24 cellular contexts compared by ENCODE assay signal in the genomic region with DNA sequence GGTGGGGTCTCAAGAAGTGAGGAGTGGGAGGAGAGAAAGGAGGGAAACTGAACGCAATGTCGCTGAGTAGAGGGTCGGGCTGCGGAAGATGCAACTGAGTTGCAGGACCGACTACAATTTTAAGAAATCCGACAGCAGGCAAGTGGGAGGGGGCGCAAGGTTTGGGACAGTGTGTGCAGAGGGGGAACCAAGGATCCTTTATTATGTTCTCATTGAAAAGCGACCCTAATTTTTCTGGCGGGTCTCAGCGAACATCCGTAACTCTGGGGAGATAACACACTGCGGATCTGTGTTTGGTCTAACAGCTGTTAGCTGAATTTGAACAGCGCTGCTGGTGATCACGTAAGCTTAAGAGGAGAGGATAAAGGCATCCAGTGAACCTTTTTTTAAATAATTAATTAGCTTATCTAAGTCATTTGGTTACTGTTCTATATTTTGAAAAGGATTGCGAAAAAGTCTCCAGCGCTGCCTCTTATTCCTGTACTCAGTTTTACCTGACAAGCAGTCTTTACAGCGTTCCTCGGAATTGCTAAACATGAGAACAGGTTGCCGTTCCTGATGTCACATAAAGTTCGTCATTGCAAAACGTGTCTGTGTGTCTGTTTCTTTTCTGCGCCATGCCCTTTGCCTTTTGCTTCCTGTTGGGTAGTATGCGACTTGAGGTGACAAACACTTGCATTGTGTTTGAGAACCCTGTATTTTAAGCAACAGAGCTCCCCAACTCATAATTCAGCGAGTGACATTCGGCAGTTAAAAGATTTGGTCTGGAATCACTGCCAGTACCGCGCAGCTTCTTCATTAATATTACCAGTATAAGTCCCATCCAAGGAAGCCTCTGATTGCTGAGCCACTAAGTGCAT. TPM values are rescaled to one million over a fixed set of nuclear protein-coding genes. Genes with fewer than 3 reads are reported as not detected.
A peak's percentile ranks its signal among the peaks of the same experiment; 100 is the strongest.
DNase-seq lines count a peak whose midpoint lies in the region; ATAC-seq and TF ChIP-seq lines count a peak whose summit lies in the region.
"Had no signal": no experiment of that assay in that cellular context is flagged by ENCODE, and none has a peak within 500 bp of the region (broad histone marks: within the 10 kb centered on the region; RNA-seq: fewer than 3 reads in every experiment).

No MANE protein-coding gene starts in this region.

- H3K4me3 Mint-ChIP-seq in endothelial cell (ENCODE audit: unreplicated experiment) (peak overlapping the region; percentile 92), nephron (peak overlapping the region; percentile 73 to 86 (median 79))
- H3K4me3 Mint-ChIP-seq: activated naive CD4-positive, alpha-beta T cell treated with anti-CD3 and anti-CD28 coated beads, Interleukin-2, amount 10 ng/mL, durations not matched to agents 7 days and 5 days; naive thymus-derived CD4-positive, alpha-beta T cell; stimulated activated effector memory CD8-positive, alpha-beta T cell treated with anti-CD3 and anti-CD28 coated beads, Interleukin-12 subunit alpha, Interleukin-12 subunit beta, amount 100 ng/mL, for 72 hours had no signal

- no peak for DNase-seq in right cardiac atrium
- no peak for DNase-seq in Right ventricle myocardium inferior (ENCODE audit: missing footprints)
- DNase-seq in endothelial cell (ENCODE audit: low spot score), result no peak
- no peak for DNase-seq in vagina (ENCODE audit: extremely low spot score in 2 of 2)
- no peak for DNase-seq in right lobe of liver
- no peak for DNase-seq in Peyer's patch
- no peak for DNase-seq in NAMALWA (ENCODE audit: low spot score)
- DNase-seq: activated CD4-positive, alpha-beta T cell treated with anti-CD3 and anti-CD28 coated beads, Interleukin-2, amount 50 U/mL, for 48 hours; activated naive CD4-positive, alpha-beta T cell treated with anti-CD3 and anti-CD28 coated beads, Interleukin-2, amount 10 ng/mL, durations not matched to agents 7 days and 5 days; activated T-cell treated with anti-CD3 and anti-CD28 coated beads, Interleukin-2, amount 50 U/mL, for 1 hour; body of pancreas; dermis blood vessel endothelial cell; DMS153; naive thymus-derived CD4-positive, alpha-beta T cell; NCI-H187 treated with DMSO at 0.1 percent for 48 hours; NCI-H345; psoas muscle had no signal

- H3K9me3 Mint-ChIP-seq in endothelial cell (ENCODE audit: unreplicated experiment) (no peaks in the 10 kb centered on the region), nephron (peaks cover 4% of the 10 kb centered on the region)

- H3K4me1 ChIP-seq in right cardiac atrium (ENCODE audit: control insufficient read depth, insufficient read depth, low read length) (peaks cover 2% of the 10 kb centered on the region), vagina (peaks cover 10% of the 10 kb centered on the region), right lobe of liver (no peaks in the 10 kb centered on the region), Peyer's patch (no peaks in the 10 kb centered on the region)
- H3K4me1 ChIP-seq: A549, body of pancreas, psoas muscle had no signal

- H3K27me3 Mint-ChIP-seq in endothelial cell (ENCODE audit: unreplicated experiment), result peaks cover 9% of the 10 kb centered on the region
- H3K27me3 Mint-ChIP-seq in nephron (ENCODE audit: low read depth), result peaks cover 97% of the 10 kb centered on the region

- H3K36me3 Mint-ChIP-seq in endothelial cell (ENCODE audit: low read depth, unreplicated experiment) (no peaks in the 10 kb centered on the region), nephron (ENCODE audit: low read depth) (no peaks in the 10 kb centered on the region)
- H3K36me3 Mint-ChIP-seq: stimulated activated effector memory CD8-positive, alpha-beta T cell treated with anti-CD3 and anti-CD28 coated beads, Interleukin-12 subunit alpha, Interleukin-12 subunit beta, amount 100 ng/mL, for 72 hours had no signal

- H3K9me3 ChIP-seq in right cardiac atrium (ENCODE audit: control insufficient read depth, low read length) (no peaks in the 10 kb centered on the region), vagina (no peaks in the 10 kb centered on the region), right lobe of liver (no peaks in the 10 kb centered on the region), Peyer's patch (no peaks in the 10 kb centered on the region)
- H3K9me3 ChIP-seq: A549, body of pancreas, psoas muscle, tibial nerve had no signal

- intact Hi-C loops in right cardiac atrium (cut with DNase I) (no loop called here), Right ventricle myocardium inferior (cut with DNase I) (no loop called here), vagina (cut with DNase I) (no loop called here), right lobe of liver (cut with DNase I) (no loop called here)

- TF ChIP-seq POLR2A in vagina (IDR thresholded peaks at IDR 0.05), result no peak
- TF ChIP-seq POLR2A in right lobe of liver (IDR thresholded peaks at IDR 0.05), result no peak
- TF ChIP-seq POLR2A in Peyer's patch (IDR thresholded peaks at IDR 0.05), result no peak

- H3K4me1 Mint-ChIP-seq in endothelial cell (ENCODE audit: unreplicated experiment), result peaks cover 4% of the 10 kb centered on the region
- H3K4me1 Mint-ChIP-seq in nephron, result peaks cover 27% of the 10 kb centered on the region
- H3K4me1 Mint-ChIP-seq: activated naive CD4-positive, alpha-beta T cell treated with anti-CD3 and anti-CD28 coated beads, Interleukin-2, amount 10 ng/mL, durations not matched to agents 7 days and 5 days; naive thymus-derived CD4-positive, alpha-beta T cell; stimulated activated effector memory CD8-positive, alpha-beta T cell treated with anti-CD3 and anti-CD28 coated beads, Interleukin-12 subunit alpha, Interleukin-12 subunit beta, amount 100 ng/mL, for 72 hours had no signal

- no peak for ATAC-seq in right cardiac atrium
- no peak for ATAC-seq in Right ventricle myocardium inferior
- no peak for ATAC-seq in right lobe of liver
- ATAC-seq: A549; body of pancreas; esophagus mucosa; naive thymus-derived CD4-positive, alpha-beta T cell; psoas muscle; stimulated activated effector memory CD8-positive, alpha-beta T cell treated with anti-CD3 and anti-CD28 coated beads, Interleukin-12 subunit alpha, Interleukin-12 subunit beta, amount 100 ng/mL, for 72 hours had no signal

- TF ChIP-seq CTCF in endothelial cell (IDR thresholded peaks at IDR 0.05; ENCODE audit: unreplicated experiment) (no peak), nephron (IDR thresholded peaks at IDR 0.05; ENCODE audit: unreplicated experiment in 3 of 3) (no peak), vagina (IDR thresholded peaks at IDR 0.05) (no peak), right lobe of liver (IDR thresholded peaks at IDR 0.05) (no peak), Peyer's patch (IDR thresholded peaks at IDR 0.05) (no peak)

- H3K27ac ChIP-seq in right cardiac atrium (ENCODE audit: low read length) (no peak overlapping the region), vagina (no peak overlapping the region), right lobe of liver (no peak overlapping the region), Peyer's patch (no peak overlapping the region)
- H3K27ac ChIP-seq: A549, body of pancreas, HL-60, psoas muscle, tibial nerve had no signal

- no peaks in the 10 kb centered on the region for H3K36me3 ChIP-seq in vagina
- H3K36me3 ChIP-seq in right lobe of liver, result no peaks in the 10 kb centered on the region
- no peaks in the 10 kb centered on the region for H3K36me3 ChIP-seq in Peyer's patch
- H3K36me3 ChIP-seq: tibial nerve had no signal

- no peak overlapping the region for H3K27ac Mint-ChIP-seq in endothelial cell (ENCODE audit: unreplicated experiment)
- no peak overlapping the region for H3K27ac Mint-ChIP-seq in nephron
- H3K27ac Mint-ChIP-seq: activated naive CD4-positive, alpha-beta T cell treated with anti-CD3 and anti-CD28 coated beads, Interleukin-2, amount 10 ng/mL, durations not matched to agents 7 days and 5 days; naive thymus-derived CD4-positive, alpha-beta T cell; stimulated activated effector memory CD8-positive, alpha-beta T cell treated with anti-CD3 and anti-CD28 coated beads, Interleukin-12 subunit alpha, Interleukin-12 subunit beta, amount 100 ng/mL, for 72 hours had no signal

- 6% methylated on average over 27 of the region's 27 CpGs for WGBS in right cardiac atrium
- WGBS in right lobe of liver (ENCODE audit: insufficient coverage, low coverage, low lambda C conversion rate, missing lambda C conversion rate), result 11% methylated on average over 27 of the region's 27 CpGs

- no peaks in the 10 kb centered on the region for H3K27me3 ChIP-seq in right cardiac atrium (ENCODE audit: control insufficient read depth, insufficient read depth)
- H3K27me3 ChIP-seq in vagina, result peaks cover 22% of the 10 kb centered on the region
- H3K27me3 ChIP-seq in right lobe of liver, result peaks cover 5 to 35% of the 10 kb centered on the region in 2 donors
- no peaks in the 10 kb centered on the region for H3K27me3 ChIP-seq in Peyer's patch
- H3K27me3 ChIP-seq: body of pancreas had no signal

- peak overlapping the region; percentile 31 for H3K4me3 ChIP-seq in right cardiac atrium (ENCODE audit: low read length)
- peak overlapping the region; percentile 18 to 33 for H3K4me3 ChIP-seq in vagina
- no peak overlapping the region for H3K4me3 ChIP-seq in right lobe of liver
- H3K4me3 ChIP-seq in Peyer's patch, result no peak overlapping the region
- H3K4me3 ChIP-seq: A549, body of pancreas, psoas muscle had no signal

RNA-seq across cellular contexts. Expression of gene HTR2C, which starts 1.3 kb away (rescaled TPM):
- total RNA-seq in right cardiac atrium (not detected), Right ventricle myocardium inferior (not detected), endothelial cell (ENCODE audit: unreplicated experiment) (0.10 TPM), vagina (1.7 TPM), right lobe of liver (not detected), Peyer's patch (not detected)
- not detected for polyA plus RNA-seq in right cardiac atrium
- total RNA-seq: body of pancreas; dermis blood vessel endothelial cell; esophagus mucosa; lung microvascular endothelial cell; naive thymus-derived CD4-positive, alpha-beta T cell; psoas muscle had no signal
- polyA plus RNA-seq: A549; naive thymus-derived CD4-positive, alpha-beta T cell; psoas muscle had no signal

Comparison
In these comparisons a context has a peak if more than half of its experiments do, and no peak if none do; other contexts are left out.
1. H3K4me3 ChIP-seq: peak in right cardiac atrium (single experiment) and vagina (2 of 2); none in right lobe of liver (0 of 3) and Peyer's patch (0 of 4).